ENCODE assay signal across 13 cellular contexts in the genomic region with DNA sequence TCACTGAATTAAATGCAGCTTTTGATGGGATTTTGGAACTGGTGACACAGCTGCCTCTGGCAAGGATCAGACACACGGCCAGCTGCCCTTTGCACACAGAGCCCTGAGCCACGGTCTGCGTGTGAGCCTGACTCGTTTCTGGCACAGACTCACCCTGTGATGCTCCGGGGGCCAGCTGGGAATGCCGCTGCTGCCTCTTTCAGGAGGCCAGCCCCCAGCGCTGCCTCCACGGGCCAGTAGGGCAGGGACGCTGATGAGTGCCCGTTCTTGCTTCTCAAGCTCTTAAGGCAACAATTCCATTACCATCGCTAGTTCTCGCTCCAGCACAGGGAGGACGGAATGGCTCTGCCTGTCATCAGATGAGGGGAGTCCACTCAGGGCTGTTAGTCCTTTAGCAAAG.
A peak's percentile ranks its signal among the peaks of the same experiment; 100 is the strongest.
DNase-seq lines count a peak whose midpoint lies in the region; ATAC-seq, FAIRE-seq and TF ChIP-seq lines count a peak whose summit lies in the region.
"Had no signal": no experiment of that assay in that cellular context is flagged by ENCODE, and none has a peak within 500 bp of the region (broad histone marks: within the 10 kb centered on the region; RNA-seq: fewer than 3 reads in every experiment).

No MANE protein-coding gene starts in this region.

- ATAC-seq in body of pancreas, result peak; percentile 62

- 53 to 63% methylated on average over 8 to 12 of the region's 13 CpGs for WGBS in body of pancreas, 2 donors

- H3K27me3 Mint-ChIP-seq in chondrocyte (ENCODE audit: low read depth), result peaks cover 17% of the 10 kb centered on the region

- peaks cover 6% of the 10 kb centered on the region for H3K9me3 Mint-ChIP-seq in chondrocyte (ENCODE audit: low read depth)

- no peak overlapping the region for H3K27ac ChIP-seq in body of pancreas
- H3K27ac ChIP-seq: transverse colon had no signal

- no peak for FAIRE-seq in GM19239 (lab: Jason Lieb, UNC)

- H3K4me1 ChIP-seq in body of pancreas, result no peaks in the 10 kb centered on the region
- no peaks in the 10 kb centered on the region for H3K4me1 ChIP-seq in skeletal muscle satellite cell (ENCODE audit: control insufficient read depth, insufficient read depth, low read length)
- H3K4me1 ChIP-seq: transverse colon had no signal

- H3K27ac Mint-ChIP-seq in chondrocyte (ENCODE audit: unreplicated experiment), result no peak overlapping the region

- no peak for TF ChIP-seq POLR2A in body of pancreas (IDR thresholded peaks at IDR 0.05)

- TF ChIP-seq CTCF in body of pancreas (IDR thresholded peaks at IDR 0.05) (no peak), chondrocyte (IDR thresholded peaks at IDR 0.05) (no peak)

- H3K4me1 Mint-ChIP-seq in chondrocyte (ENCODE audit: low read depth), result no peaks in the 10 kb centered on the region

- H3K36me3 ChIP-seq in MG63 (no peaks in the 10 kb centered on the region), body of pancreas (replicated peaks in 1 of 2; ENCODE audit: insufficient read depth in 1 of 2, low read depth in 2 of 2) (no peaks in the 10 kb centered on the region), skeletal muscle satellite cell (ENCODE audit: insufficient read depth, low read length) (no peaks in the 10 kb centered on the region)
- H3K36me3 ChIP-seq: transverse colon had no signal

- H3K9me3 ChIP-seq in MG63 (no peaks in the 10 kb centered on the region), body of pancreas (no peaks in the 10 kb centered on the region), skeletal muscle satellite cell (replicated peaks; ENCODE audit: low read length) (no peaks in the 10 kb centered on the region)
- H3K9me3 ChIP-seq: transverse colon had no signal

- peak overlapping the region; percentile 8 for H3K4me2 ChIP-seq in skeletal muscle satellite cell (ENCODE audit: low read length)

- H3K9ac ChIP-seq in skeletal muscle satellite cell (ENCODE audit: low read depth, low read length), result no peak overlapping the region

- H3K27me3 ChIP-seq in MG63 (no peaks in the 10 kb centered on the region), body of pancreas (no peaks in the 10 kb centered on the region), skeletal muscle satellite cell (ENCODE audit: control insufficient read depth, insufficient read depth, low read length) (peaks cover 36% of the 10 kb centered on the region)
- H3K27me3 ChIP-seq: transverse colon had no signal

- no peak overlapping the region for H3K4me3 ChIP-seq in MG63
- no peak overlapping the region for H3K4me3 ChIP-seq in body of pancreas
- no peak overlapping the region for H3K4me3 ChIP-seq in skeletal muscle satellite cell (ENCODE audit: low read length)
- H3K4me3 ChIP-seq: transverse colon had no signal

- intact Hi-C loops in body of pancreas (cut with DNase I), result no loop called here

- DNase-seq in MG63, result peak; percentile 39
- DNase-seq in body of pancreas, result peak; percentile 22 to 54 (median 36)
- DNase-seq in hypothalamus (lab: John Stamatoyannopoulos, UW), result peak in 45 of 51 donors; percentile 13 to 87 (median 57)
- DNase-seq in central memory CD4-positive, alpha-beta T cell, result no peak
- DNase-seq in GM19239 (ENCODE audit: insufficient read length, low spot score), result no peak
- no peak for DNase-seq in chondrocyte (ENCODE audit: low spot score)
- no peak for DNase-seq in dermis blood vessel endothelial cell
- DNase-seq: activated CD4-positive, CD25-positive, alpha-beta regulatory T cell; activated naive CD4-positive, alpha-beta T cell; DMS153; SIG-M5; transverse colon had no signal

- no peak overlapping the region for H3K4me3 Mint-ChIP-seq in chondrocyte (ENCODE audit: unreplicated experiment)

- no peaks in the 10 kb centered on the region for H3K36me3 Mint-ChIP-seq in chondrocyte (ENCODE audit: low read depth)

Comparison
In these comparisons a context has a peak if more than half of its experiments do, and no peak if none do; other contexts are left out.
1. DNase-seq: peak in MG63 (single experiment), body of pancreas (4 of 4) and hypothalamus (45 of 51); none in central memory CD4-positive, alpha-beta T cell (single experiment), GM19239 (single experiment), chondrocyte (single experiment) and dermis blood vessel endothelial cell (single experiment).